Comparison of ENCODE assay signal across 29 cellular contexts in the genomic region with DNA sequence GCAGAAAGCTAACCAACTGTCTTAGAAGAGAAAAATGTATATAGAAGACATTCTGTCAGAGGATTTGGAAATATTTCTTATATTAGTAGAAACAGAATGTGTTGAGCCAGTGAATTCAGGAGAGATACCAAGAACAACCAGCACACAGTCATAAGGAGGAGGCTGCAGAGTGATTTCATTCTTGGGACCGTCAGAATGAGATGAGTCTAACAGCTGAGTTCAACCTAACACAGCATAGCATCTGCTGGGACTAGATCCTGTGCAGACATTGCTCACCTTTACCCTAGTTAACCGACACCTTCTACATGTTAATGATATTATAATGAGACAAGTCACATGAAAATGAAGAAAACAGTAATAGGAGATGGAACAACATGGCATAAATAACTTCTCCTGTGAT.
"Had no signal": no experiment of that assay in that cellular context is flagged by ENCODE, and none has a peak within 500 bp of the region (broad histone marks: within the 10 kb centered on the region; RNA-seq: fewer than 3 reads in every experiment).

No MANE protein-coding gene starts in this region.

- H3K36me3 ChIP-seq: colonic mucosa had no signal

- H3K27me3 ChIP-seq: colonic mucosa, dorsolateral prefrontal cortex, esophagus muscularis mucosa, esophagus squamous epithelium, foreskin keratinocyte, gastrocnemius medialis, gastroesophageal sphincter, heart left ventricle, heart right ventricle had no signal

- H3K27ac Mint-ChIP-seq: dendritic cell treated with granulocyte-macrophage colony-stimulating factor and Interleukin-4, amounts not matched to agents 40 ng/mL and 50 ng/mL, for 4 days; effector memory CD8-positive, alpha-beta T cell; endodermal cell had no signal

- H3K4me3 ChIP-seq: colonic mucosa, coronary artery, dorsolateral prefrontal cortex, esophagus muscularis mucosa, esophagus squamous epithelium, gastrocnemius medialis, gastroesophageal sphincter, heart left ventricle, heart right ventricle had no signal

- H3K4me1 ChIP-seq: colonic mucosa, esophagus muscularis mucosa, esophagus squamous epithelium, foreskin keratinocyte, gastrocnemius medialis, gastroesophageal sphincter, heart left ventricle, heart right ventricle had no signal

- H3K4me1 Mint-ChIP-seq: endodermal cell had no signal

- ATAC-seq: effector memory CD8-positive, alpha-beta T cell; esophagus mucosa; foreskin keratinocyte; gastrocnemius medialis; gastroesophageal sphincter; heart left ventricle; heart right ventricle had no signal

- H3K27me3 Mint-ChIP-seq: dendritic cell treated with granulocyte-macrophage colony-stimulating factor and Interleukin-4, amounts not matched to agents 40 ng/mL and 50 ng/mL, for 4 days; effector memory CD8-positive, alpha-beta T cell had no signal

- DNase-seq: colonic mucosa; cortex of kidney; dermis blood vessel endothelial cell; dorsolateral prefrontal cortex; effector CD4-positive, alpha-beta T cell; effector CD8-positive, alpha-beta T cell; effector memory CD4-positive, alpha-beta T cell; effector memory CD8-positive, alpha-beta T cell; endodermal cell; erythroblast; esophagus squamous epithelium; foreskin fibroblast; foreskin keratinocyte; foreskin melanocyte; gastrocnemius medialis; glutamatergic neuron; head of caudate nucleus; heart left ventricle; heart right ventricle had no signal

- FAIRE-seq: colon, endometrium, endothelial cell of umbilical vein, frontal cortex had no signal

- H3K27ac ChIP-seq: colonic mucosa, coronary artery, dorsolateral prefrontal cortex, epithelial cell of prostate, esophagus muscularis mucosa, esophagus squamous epithelium, foreskin keratinocyte, gastrocnemius medialis, gastroesophageal sphincter, heart left ventricle, heart right ventricle had no signal

- H3K4me3 Mint-ChIP-seq: dendritic cell treated with granulocyte-macrophage colony-stimulating factor and Interleukin-4, amounts not matched to agents 40 ng/mL and 50 ng/mL, for 4 days; effector memory CD8-positive, alpha-beta T cell; endodermal cell had no signal
